In the genomic region with DNA sequence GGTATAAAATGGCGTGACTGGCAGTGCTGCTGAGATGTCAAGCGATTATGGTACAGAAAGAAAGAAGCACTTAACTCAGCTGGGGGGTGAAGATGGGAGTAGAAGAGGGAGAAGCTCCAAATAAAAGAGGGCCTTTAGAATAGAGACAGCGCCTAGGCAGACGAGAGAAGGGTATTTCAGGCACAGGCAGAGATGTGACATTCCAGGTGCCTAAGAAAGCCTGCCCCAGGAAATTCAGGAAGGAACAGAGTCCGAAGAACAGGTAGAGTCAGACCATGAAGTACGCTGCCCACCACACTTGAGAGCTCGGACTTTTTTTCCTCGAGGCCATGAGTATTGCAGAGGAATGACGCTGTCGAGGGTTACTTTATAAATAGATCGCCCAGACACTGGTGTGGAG, we compare ENCODE assay signal across 2 cellular contexts.
TF ChIP-seq lines count a peak whose summit lies in the region.

No MANE protein-coding gene starts in this region.

TF ChIP-seq in WTC11, 78 proteins besides CTCF, POLR2A, EP300 and RAD21 (continued from another document):
- TF ChIP-seq ESRRA (CRISPR knock-in tag; IDR thresholded peaks at IDR 0.05; ENCODE audit: borderline replicate concordance) (no peak), NFATC4 (CRISPR knock-in tag; IDR thresholded peaks at IDR 0.05) (no peak), JAZF1 (CRISPR knock-in tag; IDR thresholded peaks at IDR 0.05) (no peak), ATF1 (CRISPR knock-in tag; IDR thresholded peaks at IDR 0.05) (no peak), NR1H2 (CRISPR knock-in tag; IDR thresholded peaks at IDR 0.05) (no peak), FOXJ3 (CRISPR knock-in tag; IDR thresholded peaks at IDR 0.05; ENCODE audit: borderline replicate concordance) (no peak), OVOL2 (CRISPR knock-in tag; IDR thresholded peaks at IDR 0.05; ENCODE audit: borderline replicate concordance) (no peak), NR2C2 (CRISPR knock-in tag; IDR thresholded peaks at IDR 0.05) (no peak), ZNF396 (CRISPR knock-in tag; IDR thresholded peaks at IDR 0.05; ENCODE audit: borderline replicate concordance) (no peak), JUN (CRISPR knock-in tag; IDR thresholded peaks at IDR 0.05) (no peak), SMAD4 (CRISPR knock-in tag; IDR thresholded peaks at IDR 0.05) (no peak)
- TF ChIP-seq, protein P1, sequence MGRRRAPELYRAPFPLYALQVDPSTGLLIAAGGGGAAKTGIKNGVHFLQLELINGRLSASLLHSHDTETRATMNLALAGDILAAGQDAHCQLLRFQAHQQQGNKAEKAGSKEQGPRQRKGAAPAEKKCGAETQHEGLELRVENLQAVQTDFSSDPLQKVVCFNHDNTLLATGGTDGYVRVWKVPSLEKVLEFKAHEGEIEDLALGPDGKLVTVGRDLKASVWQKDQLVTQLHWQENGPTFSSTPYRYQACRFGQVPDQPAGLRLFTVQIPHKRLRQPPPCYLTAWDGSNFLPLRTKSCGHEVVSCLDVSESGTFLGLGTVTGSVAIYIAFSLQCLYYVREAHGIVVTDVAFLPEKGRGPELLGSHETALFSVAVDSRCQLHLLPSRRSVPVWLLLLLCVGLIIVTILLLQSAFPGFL (CRISPR knock-in tag; IDR thresholded peaks at IDR 0.05; ENCODE audit: borderline replicate concordance), result no peak
- TF ChIP-seq, protein P2, sequence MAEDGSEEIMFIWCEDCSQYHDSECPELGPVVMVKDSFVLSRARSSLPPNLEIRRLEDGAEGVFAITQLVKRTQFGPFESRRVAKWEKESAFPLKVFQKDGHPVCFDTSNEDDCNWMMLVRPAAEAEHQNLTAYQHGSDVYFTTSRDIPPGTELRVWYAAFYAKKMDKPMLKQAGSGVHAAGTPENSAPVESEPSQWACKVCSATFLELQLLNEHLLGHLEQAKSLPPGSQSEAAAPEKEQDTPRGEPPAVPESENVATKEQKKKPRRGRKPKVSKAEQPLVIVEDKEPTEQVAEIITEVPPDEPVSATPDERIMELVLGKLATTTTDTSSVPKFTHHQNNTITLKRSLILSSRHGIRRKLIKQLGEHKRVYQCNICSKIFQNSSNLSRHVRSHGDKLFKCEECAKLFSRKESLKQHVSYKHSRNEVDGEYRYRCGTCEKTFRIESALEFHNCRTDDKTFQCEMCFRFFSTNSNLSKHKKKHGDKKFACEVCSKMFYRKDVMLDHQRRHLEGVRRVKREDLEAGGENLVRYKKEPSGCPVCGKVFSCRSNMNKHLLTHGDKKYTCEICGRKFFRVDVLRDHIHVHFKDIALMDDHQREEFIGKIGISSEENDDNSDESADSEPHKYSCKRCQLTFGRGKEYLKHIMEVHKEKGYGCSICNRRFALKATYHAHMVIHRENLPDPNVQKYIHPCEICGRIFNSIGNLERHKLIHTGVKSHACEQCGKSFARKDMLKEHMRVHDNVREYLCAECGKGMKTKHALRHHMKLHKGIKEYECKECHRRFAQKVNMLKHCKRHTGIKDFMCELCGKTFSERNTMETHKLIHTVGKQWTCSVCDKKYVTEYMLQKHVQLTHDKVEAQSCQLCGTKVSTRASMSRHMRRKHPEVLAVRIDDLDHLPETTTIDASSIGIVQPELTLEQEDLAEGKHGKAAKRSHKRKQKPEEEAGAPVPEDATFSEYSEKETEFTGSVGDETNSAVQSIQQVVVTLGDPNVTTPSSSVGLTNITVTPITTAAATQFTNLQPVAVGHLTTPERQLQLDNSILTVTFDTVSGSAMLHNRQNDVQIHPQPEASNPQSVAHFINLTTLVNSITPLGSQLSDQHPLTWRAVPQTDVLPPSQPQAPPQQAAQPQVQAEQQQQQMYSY (CRISPR knock-in tag; IDR thresholded peaks at IDR 0.05), result no peak
TF ChIP-seq in WTC11: peak in this region for 0.

TF ChIP-seq in neural cell, 6 proteins besides CTCF, POLR2A, EP300 and RAD21 (continued from another document):
- TF ChIP-seq, protein P3, sequence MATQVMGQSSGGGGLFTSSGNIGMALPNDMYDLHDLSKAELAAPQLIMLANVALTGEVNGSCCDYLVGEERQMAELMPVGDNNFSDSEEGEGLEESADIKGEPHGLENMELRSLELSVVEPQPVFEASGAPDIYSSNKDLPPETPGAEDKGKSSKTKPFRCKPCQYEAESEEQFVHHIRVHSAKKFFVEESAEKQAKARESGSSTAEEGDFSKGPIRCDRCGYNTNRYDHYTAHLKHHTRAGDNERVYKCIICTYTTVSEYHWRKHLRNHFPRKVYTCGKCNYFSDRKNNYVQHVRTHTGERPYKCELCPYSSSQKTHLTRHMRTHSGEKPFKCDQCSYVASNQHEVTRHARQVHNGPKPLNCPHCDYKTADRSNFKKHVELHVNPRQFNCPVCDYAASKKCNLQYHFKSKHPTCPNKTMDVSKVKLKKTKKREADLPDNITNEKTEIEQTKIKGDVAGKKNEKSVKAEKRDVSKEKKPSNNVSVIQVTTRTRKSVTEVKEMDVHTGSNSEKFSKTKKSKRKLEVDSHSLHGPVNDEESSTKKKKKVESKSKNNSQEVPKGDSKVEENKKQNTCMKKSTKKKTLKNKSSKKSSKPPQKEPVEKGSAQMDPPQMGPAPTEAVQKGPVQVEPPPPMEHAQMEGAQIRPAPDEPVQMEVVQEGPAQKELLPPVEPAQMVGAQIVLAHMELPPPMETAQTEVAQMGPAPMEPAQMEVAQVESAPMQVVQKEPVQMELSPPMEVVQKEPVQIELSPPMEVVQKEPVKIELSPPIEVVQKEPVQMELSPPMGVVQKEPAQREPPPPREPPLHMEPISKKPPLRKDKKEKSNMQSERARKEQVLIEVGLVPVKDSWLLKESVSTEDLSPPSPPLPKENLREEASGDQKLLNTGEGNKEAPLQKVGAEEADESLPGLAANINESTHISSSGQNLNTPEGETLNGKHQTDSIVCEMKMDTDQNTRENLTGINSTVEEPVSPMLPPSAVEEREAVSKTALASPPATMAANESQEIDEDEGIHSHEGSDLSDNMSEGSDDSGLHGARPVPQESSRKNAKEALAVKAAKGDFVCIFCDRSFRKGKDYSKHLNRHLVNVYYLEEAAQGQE (IDR thresholded peaks at IDR 0.05; ENCODE audit: borderline replicate concordance), result no peak
